Comparison of ENCODE assay signal across 8 cellular contexts in the genomic region with DNA sequence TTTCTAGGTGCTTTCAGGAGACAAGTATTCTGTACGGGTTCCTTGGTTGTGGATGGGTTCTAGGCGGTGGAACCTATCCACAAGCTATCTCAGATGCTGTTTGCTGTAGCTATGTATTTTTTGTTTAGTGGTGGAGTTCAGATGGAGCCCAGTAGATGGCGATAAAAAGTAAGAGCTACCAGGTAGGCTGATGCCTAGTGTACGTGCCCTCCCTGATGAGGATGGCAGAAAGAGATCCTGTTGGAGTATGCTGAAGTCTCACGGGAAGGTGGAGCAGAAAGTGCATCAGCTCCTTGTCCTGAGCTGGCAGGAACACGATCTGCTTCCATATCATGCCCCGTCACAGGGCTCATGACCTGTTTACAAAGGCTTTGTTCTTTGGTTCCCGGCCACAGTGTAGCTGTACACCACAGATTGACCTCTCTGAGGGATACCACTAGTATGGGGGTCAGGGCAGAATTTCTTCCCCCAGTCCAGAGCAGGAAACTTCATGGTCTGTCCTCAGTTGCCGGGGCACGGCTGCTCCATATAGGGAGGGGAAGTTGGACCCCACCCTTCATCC. TPM values are rescaled to one million over a fixed set of nuclear protein-coding genes. Genes with fewer than 3 reads are reported as not detected.
DNase-seq lines count a peak whose midpoint lies in the region; ATAC-seq and TF ChIP-seq lines count a peak whose summit lies in the region.

No MANE protein-coding gene starts in this region.

- H3K9ac ChIP-seq in DND-41 (ENCODE audit: low read depth, low read length): no peak overlapping the region

- H3K36me3 ChIP-seq in DND-41 (ENCODE audit: insufficient read depth, low read length): no peaks in the 10 kb centered on the region
- H3K36me3 ChIP-seq in WERI-Rb-1: no peaks in the 10 kb centered on the region
- H3K36me3 ChIP-seq in prostate gland: no peaks in the 10 kb centered on the region

- peak; percentile 86 for TF ChIP-seq CTCF in DND-41 (IDR thresholded peaks at IDR 0.05; ENCODE audit: borderline replicate concordance, extremely low read depth, low read length, poor library complexity, severe bottlenecking)
- peak; percentile 79 for TF ChIP-seq CTCF in WERI-Rb-1 (IDR thresholded peaks at IDR 0.05; ENCODE audit: low read depth, low read length)
- peak in 3 of 4 experiments; percentile 26 to 41 (median 39) for TF ChIP-seq CTCF in prostate gland (IDR thresholded peaks at IDR 0.05)

- no peaks in the 10 kb centered on the region for H3K27me3 ChIP-seq in DND-41 (ENCODE audit: insufficient read depth, low read length, poor library complexity)
- H3K27me3 ChIP-seq in WERI-Rb-1 (ENCODE audit: insufficient read depth, low read depth, severe bottlenecking): no peaks in the 10 kb centered on the region
- H3K27me3 ChIP-seq in prostate gland (replicated peaks; ENCODE audit: insufficient read depth): no peaks in the 10 kb centered on the region

- H3K4me3 ChIP-seq in DND-41 (ENCODE audit: low read depth in 1 of 2, low read length in 2 of 2): no peak overlapping the region
- H3K4me3 ChIP-seq in WERI-Rb-1 (ENCODE audit: low read depth, low read length): no peak overlapping the region
- H3K4me3 ChIP-seq in prostate gland: no peak overlapping the region

- peak overlapping the region; percentile 60 for H2AFZ ChIP-seq in DND-41 (ENCODE audit: low read depth, low read length)

- no peaks in the 10 kb centered on the region for H3K9me3 ChIP-seq in DND-41 (ENCODE audit: insufficient read depth, low read length, severe bottlenecking)
- no peaks in the 10 kb centered on the region for H3K9me3 ChIP-seq in WERI-Rb-1 (ENCODE audit: severe bottlenecking)
- no peaks in the 10 kb centered on the region for H3K9me3 ChIP-seq in prostate gland

- H3K4me2 ChIP-seq in DND-41 (ENCODE audit: insufficient read depth, low read length): no peak overlapping the region

- peak; percentile 99 for ATAC-seq in DND-41 (ENCODE audit: insufficient read depth, low read depth)
- ATAC-seq in HG03135 (IDR thresholded peaks at IDR 0.05; ENCODE audit: unreplicated experiment): peak; percentile 92

- H3K79me2 ChIP-seq in DND-41 (ENCODE audit: insufficient read depth, low read length): no peaks in the 10 kb centered on the region

- 40% methylated on average over 10 of the region's 10 CpGs for WGBS in prostate gland

- DNase-seq in DND-41 (peak; percentile 60), GM19240 (ENCODE audit: insufficient read length, low spot score) (peak; percentile 24), NCI-H2107 (lab: John Stamatoyannopoulos, UW) (peak; percentile 43), WERI-Rb-1 (peak; percentile 63), glomerular visceral epithelial cell (ENCODE audit: extremely low spot score) (peak; percentile 70), prostate gland (ENCODE audit: low spot score) (no peak)
- DNase-seq in activated CD8-positive, alpha-beta memory T cell treated with anti-CD3 and anti-CD28 coated beads, Interleukin-2, amount 50 U/mL, for 4 hours: no peak

- no peak for TF ChIP-seq POLR2A in prostate gland (IDR thresholded peaks at IDR 0.05)

- no peaks in the 10 kb centered on the region for H4K20me1 ChIP-seq in DND-41 (ENCODE audit: insufficient read depth, low read length)

- H3K27ac ChIP-seq in DND-41 (ENCODE audit: low read length): no peak overlapping the region
- H3K27ac ChIP-seq in WERI-Rb-1: no peak overlapping the region
- no peak overlapping the region for H3K27ac ChIP-seq in prostate gland

- H3K4me1 ChIP-seq in DND-41 (ENCODE audit: insufficient read depth, low read length): peaks cover 2% of the 10 kb centered on the region; the same call in 1 of the 2 replicates
- H3K4me1 ChIP-seq in prostate gland (replicated peaks): no peaks in the 10 kb centered on the region

- intact Hi-C loops in prostate gland (cut with DNase I): no loop called here

RNA-seq across cellular contexts. Expression of a gene that starts 12.6 kb away (rescaled TPM):
- total RNA-seq in prostate gland: 1 to 10 TPM in 1 of 2 donors, under 1 TPM in 1; 0.55 to 4.0 TPM

Comparison
In these comparisons a context has a peak if more than half of its experiments do, and no peak if none do; other contexts are left out.
1. DNase-seq: peak in DND-41 (single experiment), GM19240 (single experiment), NCI-H2107 (single experiment), WERI-Rb-1 (single experiment) and glomerular visceral epithelial cell (single experiment); none in prostate gland (single experiment) and activated CD8-positive, alpha-beta memory T cell treated with anti-CD3 and anti-CD28 coated beads, Interleukin-2, amount 50 U/mL, for 4 hours (single experiment).
2. Peak in every context shown above with its lines, with median percentiles within 50 percentile points of each other: CTCF ChIP-seq.